23 cellular contexts compared by ENCODE assay signal in genomic region chr15:34297059-34297458, GRCh38. TPM values are rescaled to one million over a fixed set of nuclear protein-coding genes. Genes with fewer than 3 reads are reported as not detected.
A peak's percentile ranks its signal among the peaks of the same experiment; 100 is the strongest.
DNase-seq lines count a peak whose midpoint lies in the region; TF ChIP-seq lines count a peak whose summit lies in the region.
"Had no signal": no experiment of that assay in that cellular context is flagged by ENCODE, and none has a peak within 500 bp of the region (broad histone marks: within the 10 kb centered on the region; RNA-seq: fewer than 3 reads in every experiment).

No MANE protein-coding gene starts in this region.

- no peak overlapping the region for H3K4me3 Mint-ChIP-seq in activated naive CD8-positive, alpha-beta T cell
- no peak overlapping the region for H3K4me3 Mint-ChIP-seq in activated naive CD8-positive, alpha-beta T cell treated with anti-CD3 and anti-CD28 coated beads for 36 hours
- H3K4me3 Mint-ChIP-seq: activated T-cell treated with anti-CD3 and anti-CD28 coated beads, Interleukin-2, amount 50 U/mL, for 72 hours; mesothelial cell of epicardium had no signal

- TF ChIP-seq CTCF in tibial artery (IDR thresholded peaks at IDR 0.05): no peak

- H3K9ac ChIP-seq in adipocyte (ENCODE audit: low read length): no peak overlapping the region

- H3K27me3 ChIP-seq in adipocyte (replicated peaks; ENCODE audit: control insufficient read depth, insufficient read depth, low read length): no peaks in the 10 kb centered on the region
- H3K27me3 ChIP-seq in tibial artery: no peaks in the 10 kb centered on the region
- H3K27me3 ChIP-seq: adrenal gland, upper lobe of left lung had no signal

- no peak for DNase-seq in activated naive CD8-positive, alpha-beta T cell treated with anti-CD3 and anti-CD28 coated beads for 36 hours
- peak; percentile 3 for DNase-seq in adipocyte (ENCODE audit: low read depth)
- peak; percentile 7 for DNase-seq in iris pigment epithelial cell (ENCODE audit: low read depth)
- no peak for DNase-seq in tibial artery
- no peak for DNase-seq in foreskin melanocyte
- no peak for DNase-seq in stimulated activated CD8-positive, alpha-beta memory T cell treated with anti-CD3 and anti-CD28 coated beads, Interleukin-4, amount 100 ng/mL, for 48 hours
- no peak for DNase-seq in amygdala (lab: John Stamatoyannopoulos, UW)
- DNase-seq: activated T-cell treated with anti-CD3 and anti-CD28 coated beads, Interleukin-2, amount 50 U/mL, for 72 hours; adrenal gland; Caco-2; head of caudate nucleus; kidney; NCI-H2029 treated with DMSO at 0.1 percent for 48 hours; NCI-H526 treated with DMSO at 0.1 percent for 48 hours; occipital lobe; stimulated activated naive B cell treated with anti-CD40 and anti-IgM and Interleukin-4, amounts not matched to agents 10 μg/mL and 1 μg/mL and 100 μg/mL, for 72 hours; upper lobe of left lung had no signal

- H3K27ac Mint-ChIP-seq in activated naive CD8-positive, alpha-beta T cell: peak overlapping the region; percentile 66
- no peak overlapping the region for H3K27ac Mint-ChIP-seq in activated naive CD8-positive, alpha-beta T cell treated with anti-CD3 and anti-CD28 coated beads for 36 hours
- H3K27ac Mint-ChIP-seq: activated T-cell treated with anti-CD3 and anti-CD28 coated beads, Interleukin-2, amount 50 U/mL, for 72 hours; mesothelial cell of epicardium had no signal

- H3K9me3 Mint-ChIP-seq in activated naive CD8-positive, alpha-beta T cell (ENCODE audit: low read depth): no peaks in the 10 kb centered on the region
- no peaks in the 10 kb centered on the region for H3K9me3 Mint-ChIP-seq in activated naive CD8-positive, alpha-beta T cell treated with anti-CD3 and anti-CD28 coated beads for 36 hours
- H3K9me3 Mint-ChIP-seq: activated T-cell treated with anti-CD3 and anti-CD28 coated beads, Interleukin-2, amount 50 U/mL, for 72 hours; IgD-negative memory B cell; mesothelial cell of epicardium; stimulated activated naive B cell treated with anti-CD40 and anti-IgM and Interleukin-4, amounts not matched to agents 10 μg/mL and 1 μg/mL and 100 μg/mL, for 72 hours had no signal

- peaks cover 21% of the 10 kb centered on the region for H3K36me3 Mint-ChIP-seq in activated naive CD8-positive, alpha-beta T cell
- H3K36me3 Mint-ChIP-seq in activated naive CD8-positive, alpha-beta T cell treated with anti-CD3 and anti-CD28 coated beads for 36 hours: peaks cover 24% of the 10 kb centered on the region

- no peaks in the 10 kb centered on the region for H3K27me3 Mint-ChIP-seq in activated naive CD8-positive, alpha-beta T cell
- no peaks in the 10 kb centered on the region for H3K27me3 Mint-ChIP-seq in activated naive CD8-positive, alpha-beta T cell treated with anti-CD3 and anti-CD28 coated beads for 36 hours
- H3K27me3 Mint-ChIP-seq: IgD-negative memory B cell; stimulated activated naive B cell treated with anti-CD40 and anti-IgM and Interleukin-4, amounts not matched to agents 10 μg/mL and 1 μg/mL and 100 μg/mL, for 72 hours had no signal

- intact Hi-C loops in tibial artery (cut with DNase I; ENCODE audit: low total_unique reads): no loop called here

- H3K4me1 Mint-ChIP-seq in activated naive CD8-positive, alpha-beta T cell (ENCODE audit: low read depth): peaks cover 65% of the 10 kb centered on the region
- H3K4me1 Mint-ChIP-seq in activated naive CD8-positive, alpha-beta T cell treated with anti-CD3 and anti-CD28 coated beads for 36 hours: peaks cover 23% of the 10 kb centered on the region
- H3K4me1 Mint-ChIP-seq: mesothelial cell of epicardium had no signal

- H3K9me3 ChIP-seq in adipocyte (ENCODE audit: control insufficient read depth, low read length) (no peaks in the 10 kb centered on the region), tibial artery (no peaks in the 10 kb centered on the region)
- H3K9me3 ChIP-seq: adrenal gland, Caco-2, upper lobe of left lung had no signal

- H3K27ac ChIP-seq in tibial artery: peak overlapping the region; percentile 44 to 56
- H3K27ac ChIP-seq: upper lobe of left lung had no signal

- H3K4me3 ChIP-seq in adipocyte (ENCODE audit: low read length): no peak overlapping the region
- H3K4me3 ChIP-seq in tibial artery: no peak overlapping the region
- H3K4me3 ChIP-seq: adrenal gland, smooth muscle cell, upper lobe of left lung had no signal

- H3K4me1 ChIP-seq in adipocyte (ENCODE audit: control insufficient read depth, insufficient read depth, low read length): peaks cover 14% of the 10 kb centered on the region
- H3K4me1 ChIP-seq in tibial artery: peaks cover 0 to 28% (median 11%) of the 10 kb centered on the region in 4 donors
- H3K4me1 ChIP-seq: Caco-2 had no signal

- H3K36me3 ChIP-seq in adipocyte (ENCODE audit: control insufficient read depth, insufficient read depth, low read length, severe bottlenecking) (no peaks in the 10 kb centered on the region), tibial artery (no peaks in the 10 kb centered on the region)
- H3K36me3 ChIP-seq: adrenal gland had no signal

RNA-seq across cellular contexts. Expression of gene SLC12A6, which starts 40.5 kb away (rescaled TPM):
- 10 to 100 TPM; 19.2 to 20.1 TPM for total RNA-seq in activated naive CD8-positive, alpha-beta T cell treated with anti-CD3 and anti-CD28 coated beads for 36 hours

RNA-seq across cellular contexts. Expression of gene NOP10, which starts 45.9 kb away (rescaled TPM):
- total RNA-seq in activated naive CD8-positive, alpha-beta T cell treated with anti-CD3 and anti-CD28 coated beads for 36 hours: 100 to 1,000 TPM; 285 to 303 TPM

RNA-seq across cellular contexts. Expression of gene NUTM1, which starts 46.1 kb away (rescaled TPM):
- not detected for total RNA-seq in activated naive CD8-positive, alpha-beta T cell treated with anti-CD3 and anti-CD28 coated beads for 36 hours
- total RNA-seq: activated T-cell treated with anti-CD3 and anti-CD28 coated beads, Interleukin-2, amount 50 U/mL, for 72 hours; adrenal gland; Caco-2; epithelial cell of proximal tubule; G401; kidney; mesothelial cell of epicardium; occipital lobe; smooth muscle cell; upper lobe of left lung had no signal

Comparison
In these comparisons a context has a peak if more than half of its experiments do, and no peak if none do; other contexts are left out.
1. DNase-seq: peak in adipocyte (single experiment) and iris pigment epithelial cell (single experiment); none in activated naive CD8-positive, alpha-beta T cell treated with anti-CD3 and anti-CD28 coated beads for 36 hours (single experiment), tibial artery (0 of 2), foreskin melanocyte (single experiment), stimulated activated CD8-positive, alpha-beta memory T cell treated with anti-CD3 and anti-CD28 coated beads, Interleukin-4, amount 100 ng/mL, for 48 hours (single experiment) and amygdala (0 of 56).